10 cellular contexts compared by ENCODE assay signal in the genomic region with DNA sequence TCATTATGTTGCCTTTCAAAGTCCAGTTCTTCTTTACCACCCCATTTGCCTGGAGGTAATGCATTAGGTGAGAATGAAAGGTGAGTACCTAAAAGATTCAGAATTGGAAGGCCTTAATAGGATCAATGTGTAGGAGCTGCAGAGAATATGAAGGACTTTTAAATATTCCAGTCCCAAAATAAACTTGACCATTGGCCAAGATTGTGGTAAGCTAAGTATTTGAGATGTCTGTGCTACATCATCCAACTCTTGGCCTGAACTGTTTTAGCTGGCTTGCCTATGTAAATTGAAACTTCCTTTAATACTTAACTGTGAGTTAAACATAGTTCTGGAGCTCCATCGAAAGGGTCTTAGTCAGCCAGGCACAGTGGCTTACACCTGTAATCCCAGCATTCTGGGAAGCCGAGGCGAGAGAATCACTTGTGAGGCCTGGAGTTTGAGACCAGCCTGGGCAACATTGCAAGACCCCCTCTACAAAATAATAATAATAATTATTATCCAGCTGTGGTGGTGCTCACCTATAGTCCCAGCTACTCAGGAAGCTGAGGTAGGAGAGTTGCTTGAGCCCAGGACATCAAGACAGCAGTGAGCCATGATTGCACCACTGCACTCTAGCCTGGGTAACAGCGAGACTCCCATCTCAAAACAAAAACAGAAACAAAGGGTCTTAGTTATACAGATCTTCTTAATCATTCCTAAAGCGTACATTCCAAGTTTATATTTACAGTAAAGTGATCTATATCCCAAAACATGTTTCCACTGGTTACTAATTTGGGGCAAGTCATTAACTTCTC. TPM values are rescaled to one million over a fixed set of nuclear protein-coding genes. Genes with fewer than 3 reads are reported as not detected.
DNase-seq lines count a peak whose midpoint lies in the region; ATAC-seq, FAIRE-seq and TF ChIP-seq lines count a peak whose summit lies in the region.
"Had no signal": no experiment of that assay in that cellular context is flagged by ENCODE, and none has a peak within 500 bp of the region (broad histone marks: within the 10 kb centered on the region; RNA-seq: fewer than 3 reads in every experiment).

No MANE protein-coding gene starts in this region.

- H4K20me1 ChIP-seq in H1 (replicated peaks in 1 of 2; ENCODE audit: control insufficient read depth in 1 of 2, insufficient read depth in 2 of 2, low read length in 2 of 2) = peaks cover 0 to 5% of the 10 kb centered on the region in 2 experiments

- no peak overlapping the region for H3K4ac ChIP-seq in H1 (replicated peaks; ENCODE audit: insufficient read length, low read depth, low read length)

- CTCF ChIA-PET in H1 (lab: Charles Lee; ENCODE audit: partially characterized antibody) = interaction anchor here (0.5 to 1.3 kb wide), 2 partner anchors 15 to 19 kb away, joined by 4 read pairs; no protein-coding TSS in a partner anchor

- peak overlapping the region; percentile 22 to 52; a peak in 1 of 4 replicates for H3K4me2 ChIP-seq in H1 (ENCODE audit: insufficient read depth in 1 of 2, low read depth in 2 of 2, low read length in 2 of 2)

- H3K14ac ChIP-seq in H1 (ENCODE audit: insufficient read length) = no peak overlapping the region

- no peak for TF ChIP-seq POLR2A in H1 (IDR thresholded peaks at IDR 0.05; ENCODE audit: control extremely low read depth in 1 of 2, low read depth in 2 of 2, low read length in 2 of 2)

- DNase-seq in ACHN = peak; percentile 83
- peak; percentile 24 for DNase-seq in HK-2 (ENCODE audit: unreplicated experiment)
- DNase-seq in H1 (ENCODE audit: low read depth in 1 of 2, low spot score in 2 of 2) = no peak
- DNase-seq in lower lobe of right lung = no peak
- DNase-seq in DMS114 treated with DMSO at 0.1 percent for 48 hours (lab: John Stamatoyannopoulos, UW; ENCODE audit: unreplicated experiment) = no peak
- no peak for DNase-seq in DMS53 (lab: John Stamatoyannopoulos, UW)
- DNase-seq in GDM1 (lab: John Stamatoyannopoulos, UW) = no peak
- no peak for DNase-seq in glutamatergic neuron
- DNase-seq: occipital lobe had no signal

- POLR2A ChIA-PET in H1 (lab: Charles Lee; ENCODE audit: partially characterized antibody) = interaction anchor here (0.6 kb wide), 1 partner anchor 84 kb away, joined by 3 read pairs; no protein-coding TSS in a partner anchor

- no peak for TF ChIP-seq EP300 in H1 (IDR thresholded peaks at IDR 0.05; ENCODE audit: borderline replicate concordance in 1 of 2, low read depth in 2 of 2, low read length in 2 of 2)

- H2AFZ ChIP-seq in H1 (ENCODE audit: low read length) = no peak overlapping the region

- H3K9me3 ChIP-seq in H1 (ENCODE audit: insufficient read depth in 2 of 2, low read depth in 1 of 2, low read length in 1 of 2) = no peaks in the 10 kb centered on the region
- H3K9me3 ChIP-seq in lower lobe of right lung = no peaks in the 10 kb centered on the region
- H3K9me3 ChIP-seq: BLaER1 treated with 17β-estradiol and CSF1 and Interleukin-3, amounts not matched to agents 10 nM and 100 nM had no signal

- no peak overlapping the region for H3K56ac ChIP-seq in H1 (replicated peaks; ENCODE audit: insufficient read length, low read depth, low read length)

- H3K36me3 Mint-ChIP-seq in glutamatergic neuron (ENCODE audit: unreplicated experiment) = no peaks in the 10 kb centered on the region

- no peak for TF ChIP-seq RAD21 in H1 (IDR thresholded peaks at IDR 0.05 in 1 of 2, conservative IDR thresholded peaks at IDR 0.05 in 1 of 2; ENCODE audit: low read depth in 2 of 2, low read length in 2 of 2)

- H2BK20ac ChIP-seq in H1 (ENCODE audit: low read length) = no peak overlapping the region

- no peak overlapping the region for H3K9ac ChIP-seq in H1 (replicated peaks in 1 of 4; ENCODE audit: extremely low read depth in 1 of 4, low read depth in 3 of 4, low read length in 3 of 4)
- H3K9ac ChIP-seq: BLaER1 treated with 17β-estradiol and CSF1 and Interleukin-3, amounts not matched to agents 10 nM and 100 nM had no signal

- WGBS in H1 (ENCODE audit: extremely low coverage in 1 of 2, insufficient coverage in 1 of 2, insufficient read length in 1 of 2, insufficient replicate concordance in 2 of 2, low coverage in 1 of 2, low lambda C conversion rate in 2 of 2, missing lambda C conversion rate in 1 of 2), 2 experiments = 90% methylated on average over 5 of the region's 5 CpGs; no CpG with 5 or more reads in 1 of the 2 experiments

- no peaks in the 10 kb centered on the region for H3K9me3 Mint-ChIP-seq in glutamatergic neuron (ENCODE audit: unreplicated experiment)

- no peak overlapping the region for H3K27ac Mint-ChIP-seq in glutamatergic neuron (ENCODE audit: unreplicated experiment)

- H3K23ac ChIP-seq in H1 (ENCODE audit: insufficient read length) = no peak overlapping the region

- H3K27me3 Mint-ChIP-seq in glutamatergic neuron (ENCODE audit: unreplicated experiment) = peaks cover 3% of the 10 kb centered on the region

- no peak overlapping the region for H2AK5ac ChIP-seq in H1 (ENCODE audit: low read depth, low read length)

- H3K23me2 ChIP-seq in H1 (ENCODE audit: low read depth, low read length) = no peaks in the 10 kb centered on the region

- H2BK5ac ChIP-seq in H1 (ENCODE audit: low read depth, low read length) = no peak overlapping the region

- H2BK120ac ChIP-seq in H1 (replicated peaks; ENCODE audit: low read depth, low read length) = no peak overlapping the region

- intact Hi-C loops in lower lobe of right lung (cut with DNase I) = no loop called here

- peaks cover 1% of the 10 kb centered on the region for H3K4me1 Mint-ChIP-seq in glutamatergic neuron (ENCODE audit: low read depth, unreplicated experiment)

- no peak overlapping the region for H4K8ac ChIP-seq in H1 (ENCODE audit: extremely low read depth, insufficient read depth, low read length)

- peaks cover 3% of the 10 kb centered on the region; the same call in 1 of the 2 replicates for H3K79me1 ChIP-seq in H1 (ENCODE audit: low read depth, low read length)

- H2BK15ac ChIP-seq in H1 (ENCODE audit: low read length) = no peak overlapping the region

- no peak overlapping the region for H3K18ac ChIP-seq in H1 (ENCODE audit: extremely low read depth, low read length)

- peaks cover 0 to 75% of the 10 kb centered on the region in 2 experiments; a peak in 2 of 4 replicates for H3K79me2 ChIP-seq in H1 (ENCODE audit: control insufficient read depth in 1 of 2, insufficient read depth in 2 of 2, low read length in 2 of 2)

- H2BK12ac ChIP-seq in H1 (ENCODE audit: low read depth, low read length) = no peak overlapping the region

- no peak overlapping the region for H4K91ac ChIP-seq in H1 (replicated peaks; ENCODE audit: insufficient read length, low read length)

- FAIRE-seq in H1 (lab: Jason Lieb, UNC) = no peak

- H3K27ac ChIP-seq in H1 (ENCODE audit: low read depth, low read length) = no peak overlapping the region
- no peak overlapping the region for H3K27ac ChIP-seq in lower lobe of right lung
- H3K27ac ChIP-seq: BLaER1 treated with 17β-estradiol and CSF1 and Interleukin-3, amounts not matched to agents 10 nM and 100 nM had no signal

- no peaks in the 10 kb centered on the region for H3K27me3 ChIP-seq in H1 (replicated peaks in 1 of 4; ENCODE audit: control insufficient read depth in 3 of 4, extremely low read depth in 1 of 4, insufficient read depth in 3 of 4, low read length in 3 of 4)
- no peaks in the 10 kb centered on the region for H3K27me3 ChIP-seq in lower lobe of right lung (ENCODE audit: low read depth)
- H3K27me3 ChIP-seq: BLaER1 treated with 17β-estradiol and CSF1 and Interleukin-3, amounts not matched to agents 10 nM and 100 nM had no signal

- H3K4me3 ChIP-seq in H1 (ENCODE audit: extremely low read depth in 1 of 4, insufficient read depth in 2 of 4, low read depth in 3 of 4, low read length in 4 of 4) = peak overlapping the region in 1 of 4 experiments; percentile 46; a peak in 2 of 8 replicates
- H3K4me3 ChIP-seq in lower lobe of right lung = no peak overlapping the region
- H3K4me3 ChIP-seq: BLaER1 treated with 17β-estradiol and CSF1 and Interleukin-3, amounts not matched to agents 10 nM and 100 nM had no signal

- in situ Hi-C loops in ACHN (cut with HindIII; ENCODE audit: low pct_ligation_motif_present, low pct_unique_long_range_greater_than_20kb, low sequenced_read_pairs) = no loop called here

- no peak overlapping the region for H3K4me3 Mint-ChIP-seq in glutamatergic neuron (ENCODE audit: unreplicated experiment)

- TF ChIP-seq CTCF in H1 (IDR thresholded peaks at IDR 0.05; ENCODE audit: control extremely low read depth in 1 of 3, insufficient read depth in 1 of 3, low read depth in 1 of 3, low read length in 3 of 3) (no peak), lower lobe of right lung (IDR thresholded peaks at IDR 0.05) (no peak), glutamatergic neuron (IDR thresholded peaks at IDR 0.05; ENCODE audit: partially characterized antibody, unreplicated experiment) (no peak)

- H4K5ac ChIP-seq in H1 (ENCODE audit: insufficient read length, low read depth, low read length) = no peak overlapping the region

- H3K36me3 ChIP-seq in H1 (ENCODE audit: control insufficient read depth in 2 of 4, insufficient read depth in 4 of 4, low read length in 3 of 4) (no peaks in the 10 kb centered on the region), lower lobe of right lung (no peaks in the 10 kb centered on the region)

- ATAC-seq in lower lobe of right lung = peak; percentile 62 to 70

- H3K4me1 ChIP-seq in H1 (replicated peaks in 1 of 4; ENCODE audit: control insufficient read depth in 3 of 4, insufficient read depth in 4 of 4, low read length in 3 of 4) (peaks cover 6 to 22% (median 9%) of the 10 kb centered on the region in 4 experiments; a peak in 5 of 7 replicates), lower lobe of right lung (peaks cover 71% of the 10 kb centered on the region)

TF ChIP-seq in H1, 55 proteins besides CTCF, POLR2A, EP300 and RAD21 (continues in another document):
- TF ChIP-seq EGR1 (IDR thresholded peaks at IDR 0.05; ENCODE audit: borderline replicate concordance, low read depth, low read length) (no peak), TCF12 (IDR thresholded peaks at IDR 0.05; ENCODE audit: low read depth, low read length) (no peak), PHF8 (conservative IDR thresholded peaks at IDR 0.05; ENCODE audit: low read depth, low read length) (no peak), CBX8 (IDR thresholded peaks at IDR 0.05; ENCODE audit: borderline replicate concordance, low read depth, low read length) (no peak), SP1 (IDR thresholded peaks at IDR 0.05; ENCODE audit: low read depth, low read length) (no peak), SIX5 (IDR thresholded peaks at IDR 0.05; ENCODE audit: low read depth, low read length) (no peak)

RNA-seq across cellular contexts. Expression of a gene that starts 29.8 kb away (rescaled TPM):
- total RNA-seq in H1 (2021; fragmentation: NEBNext Ultra II Directional; extraction: Animal tissue kit (Norgen Biotek cat#: 25700)) = 18.5 and 20.2 TPM in 2 replicates
- 16.9 and 23.4 TPM in 2 replicates for polyA plus RNA-seq in H1 (2011; rRNA removed)
- polyA plus RNA-seq in H1 (2011; cell fraction: cytosol; rRNA removed) = 18.1 TPM
- 88.0 TPM for polyA plus RNA-seq in H1 (2011; cell fraction: nucleus; rRNA removed)
- polyA plus RNA-seq in H1 (2012, experiment 1 of 2) = 10.5 to 13.3 TPM (median 12.5 TPM) in 4 replicates
- polyA plus RNA-seq in H1 (2012, experiment 2 of 2) = 1.7 TPM
- polyA plus RNA-seq in H1 (2013, experiment 1 of 2) = 6.5 TPM
- 6.1 TPM for polyA plus RNA-seq in H1 (2013, experiment 2 of 2)
- 39.9 and 47.3 TPM in 2 replicates for polyA minus RNA-seq in H1 (2011; rRNA and poly(A)+ RNA removed)
- polyA minus RNA-seq in H1 (2011; cell fraction: cytosol; rRNA and poly(A)+ RNA removed) = 14.8 TPM
- 35.2 TPM for polyA minus RNA-seq in H1 (2011; cell fraction: nucleus; rRNA and poly(A)+ RNA removed)
- total RNA-seq in lower lobe of right lung = 58.9 TPM
- total RNA-seq in glutamatergic neuron (ENCODE audit: unreplicated experiment) = 51.7 TPM

Comparison
In these comparisons a context has a peak if more than half of its experiments do, and no peak if none do; other contexts are left out.
1. DNase-seq: peak in ACHN (single experiment) and HK-2 (single experiment); none in H1 (0 of 2), lower lobe of right lung (single experiment), DMS114 treated with DMSO at 0.1 percent for 48 hours (single experiment), DMS53 (single experiment), GDM1 (single experiment) and glutamatergic neuron (single experiment).